Comparison of ENCODE assay signal across 9 cellular contexts in genomic region chr7:6728893-6729491, GRCh38. TPM values are rescaled to one million over a fixed set of nuclear protein-coding genes. Genes with fewer than 3 reads are reported as not detected.
DNase-seq lines count a peak whose midpoint lies in the region; ATAC-seq, FAIRE-seq and TF ChIP-seq lines count a peak whose summit lies in the region.
"Not testable (repeated sequence)": the region's sequence is repeated elsewhere in the genome, so short reads cannot be mapped to it uniquely, and the experiment has no call there.
"Had no signal": no experiment of that assay in that cellular context is flagged by ENCODE, and none has a peak within 500 bp of the region (broad histone marks: within the 10 kb centered on the region; RNA-seq: fewer than 3 reads in every experiment).

No MANE protein-coding gene starts in this region.

- peaks cover 15% of the 10 kb centered on the region for H3K4me1 ChIP-seq in CD4-positive, CD25-positive, alpha-beta regulatory T cell (ENCODE audit: control insufficient read depth, insufficient read depth, low read length, poor library complexity, severe bottlenecking)
- not testable (repeated sequence) for H3K4me1 ChIP-seq in astrocyte (ENCODE audit: insufficient read depth, low read length); neuron (ENCODE audit: insufficient read depth, low read length)

- H2AFZ ChIP-seq in astrocyte (ENCODE audit: low read depth, low read length) (peak overlapping the region; percentile 90), neuron (ENCODE audit: low read depth, low read length) (peak overlapping the region; percentile 66)

- H3K27me3 Mint-ChIP-seq in CD4-positive, CD25-positive, alpha-beta regulatory T cell; astrocyte (ENCODE audit: low read depth, unreplicated experiment): not testable (repeated sequence)

- H3K27me3 ChIP-seq in CD4-positive, CD25-positive, alpha-beta regulatory T cell (ENCODE audit: control insufficient read depth, insufficient read depth, low read length); WERI-Rb-1 (ENCODE audit: insufficient read depth, low read depth, severe bottlenecking); astrocyte (ENCODE audit: insufficient read depth, low read length); kidney epithelial cell (ENCODE audit: control insufficient read depth, insufficient read depth, low read length); neuron (ENCODE audit: insufficient read depth, low read length): not testable (repeated sequence)

- H3K9ac ChIP-seq in astrocyte (ENCODE audit: low read length) = peak overlapping the region; percentile 93

- H3K36me3 Mint-ChIP-seq in CD4-positive, CD25-positive, alpha-beta regulatory T cell = peaks cover 15% of the 10 kb centered on the region
- peaks cover 11% of the 10 kb centered on the region for H3K36me3 Mint-ChIP-seq in astrocyte (ENCODE audit: low read depth, unreplicated experiment)

- not testable (repeated sequence) for ATAC-seq in CD4-positive, CD25-positive, alpha-beta regulatory T cell (ENCODE audit: low read depth in 2 of 2)

- peak overlapping the region; percentile 97 for H3K4me2 ChIP-seq in astrocyte (ENCODE audit: low read length)

- not testable (repeated sequence) for H3K36me3 ChIP-seq in CD4-positive, CD25-positive, alpha-beta regulatory T cell (ENCODE audit: control insufficient read depth, insufficient read depth, low read length); WERI-Rb-1; astrocyte (ENCODE audit: insufficient read depth, low read length); kidney epithelial cell (ENCODE audit: control insufficient read depth, insufficient read depth, low read length)
- peaks cover 12% of the 10 kb centered on the region for H3K36me3 ChIP-seq in neuron (ENCODE audit: insufficient read depth, low read length)

- H3K4me3 Mint-ChIP-seq in CD4-positive, CD25-positive, alpha-beta regulatory T cell = peak overlapping the region; percentile 94 to 99 (median 94)
- peak overlapping the region; percentile 96 for H3K4me3 Mint-ChIP-seq in astrocyte (ENCODE audit: unreplicated experiment)

- H3K9me3 Mint-ChIP-seq in CD4-positive, CD25-positive, alpha-beta regulatory T cell; astrocyte (ENCODE audit: unreplicated experiment): not testable (repeated sequence)

- not testable (repeated sequence) for H4K20me1 ChIP-seq in astrocyte (ENCODE audit: insufficient read depth, low read length)

- peak overlapping the region; percentile 71 to 95 (median 93) for H3K27ac Mint-ChIP-seq in CD4-positive, CD25-positive, alpha-beta regulatory T cell
- peak overlapping the region; percentile 95 for H3K27ac Mint-ChIP-seq in astrocyte (ENCODE audit: unreplicated experiment)

- H3K4me1 Mint-ChIP-seq in CD4-positive, CD25-positive, alpha-beta regulatory T cell = peaks cover 9 to 38% (median 23%) of the 10 kb centered on the region in 4 donors
- peaks cover 12% of the 10 kb centered on the region for H3K4me1 Mint-ChIP-seq in astrocyte (ENCODE audit: low read depth, unreplicated experiment)

- peak overlapping the region; percentile 78 for H3K27ac ChIP-seq in CD4-positive, CD25-positive, alpha-beta regulatory T cell (ENCODE audit: insufficient read depth, low read length, poor library complexity, severe bottlenecking)
- H3K27ac ChIP-seq in WERI-Rb-1 = peak overlapping the region; percentile 7; the same call in 1 of the 2 replicates
- H3K27ac ChIP-seq in astrocyte (ENCODE audit: low read depth, low read length) = peak overlapping the region; percentile 89
- H3K27ac ChIP-seq in substantia nigra (ENCODE audit: low read depth, low read length, poor library complexity, severe bottlenecking) = peak overlapping the region; percentile 81

- TF ChIP-seq CTCF in WERI-Rb-1 (IDR thresholded peaks at IDR 0.05; ENCODE audit: low read depth, low read length); astrocyte (IDR thresholded peaks at IDR 0.05; ENCODE audit: insufficient read depth, low read depth, low read length); epithelial cell of proximal tubule (conservative IDR thresholded peaks at IDR 0.05; ENCODE audit: low read depth, low read length); kidney epithelial cell (IDR thresholded peaks at IDR 0.05; ENCODE audit: insufficient read depth, low read length, poor library complexity, severe bottlenecking): not testable (repeated sequence)

- not testable (repeated sequence) for DNase-seq in CD4-positive, CD25-positive, alpha-beta regulatory T cell; Jurkat, Clone E6-1 (ENCODE audit: low read depth, low spot score); WERI-Rb-1; astrocyte (ENCODE audit: low read depth); epithelial cell of proximal tubule (ENCODE audit: low read depth); kidney epithelial cell (ENCODE audit: low read depth); substantia nigra (lab: John Stamatoyannopoulos, UW)

- not testable (repeated sequence) for H3K9me3 ChIP-seq in CD4-positive, CD25-positive, alpha-beta regulatory T cell (ENCODE audit: control insufficient read depth in 2 of 2, low read length in 2 of 2); WERI-Rb-1 (ENCODE audit: severe bottlenecking); astrocyte (ENCODE audit: insufficient read depth, low read depth, low read length); neuron (ENCODE audit: low read length)

- H3K79me2 ChIP-seq in astrocyte (ENCODE audit: insufficient read depth, low read length) = peaks cover 29% of the 10 kb centered on the region

- FAIRE-seq in astrocyte (lab: Jason Lieb, UNC) = not testable (repeated sequence)

- peak overlapping the region; percentile 57 for H3K4me3 ChIP-seq in CD4-positive, CD25-positive, alpha-beta regulatory T cell (ENCODE audit: low read depth, low read length)
- H3K4me3 ChIP-seq in Jurkat, Clone E6-1 (ENCODE audit: low read length) = peak overlapping the region; percentile 84
- peak overlapping the region; percentile 85 for H3K4me3 ChIP-seq in WERI-Rb-1 (ENCODE audit: low read depth, low read length)
- H3K4me3 ChIP-seq in astrocyte (ENCODE audit: insufficient read depth, low read depth, low read length) = peak overlapping the region; percentile 76
- H3K4me3 ChIP-seq in epithelial cell of proximal tubule (ENCODE audit: low read depth, low read length) = peak overlapping the region; percentile 93
- peak overlapping the region; percentile 58 for H3K4me3 ChIP-seq in kidney epithelial cell (ENCODE audit: low read depth, low read length)
- H3K4me3 ChIP-seq in neuron (ENCODE audit: low read length) = peak overlapping the region; percentile 81

RNA-seq across cellular contexts. Expression of gene ZNF12, which starts 22.2 kb away (rescaled TPM):
- 27.0 TPM for total RNA-seq in CD4-positive, CD25-positive, alpha-beta regulatory T cell
- 10 to 100 TPM; 17.8 to 27.6 (median 23.2) TPM for polyA plus RNA-seq in CD4-positive, CD25-positive, alpha-beta regulatory T cell
- 13.2 TPM for polyA plus RNA-seq in Jurkat, Clone E6-1 (2012; ENCODE audit: insufficient read depth, insufficient read length)
- 19.0 and 21.1 TPM in 2 replicates for total RNA-seq in astrocyte
- 8.0 and 12.5 TPM in 2 replicates for total RNA-seq in epithelial cell of proximal tubule
- total RNA-seq in kidney epithelial cell = 16.1 and 18.5 TPM in 2 replicates

RNA-seq across cellular contexts. Expression of gene RSPH10B2, which starts 24.9 kb away (rescaled TPM):
- 0.39 TPM for total RNA-seq in CD4-positive, CD25-positive, alpha-beta regulatory T cell
- polyA plus RNA-seq in CD4-positive, CD25-positive, alpha-beta regulatory T cell = not detected
- polyA plus RNA-seq in Jurkat, Clone E6-1 (2012; ENCODE audit: insufficient read depth, insufficient read length) = not detected
- 0.29 and 0.59 TPM in 2 replicates for total RNA-seq in astrocyte
- total RNA-seq in epithelial cell of proximal tubule = 0.07 and 0.23 TPM in 2 replicates
- total RNA-seq in kidney epithelial cell = 0.96 TPM in 1 of 2 replicates, not detected in the other
- total RNA-seq: left cardiac atrium had no signal

Comparison
In these comparisons a context has a peak if more than half of its experiments do, and no peak if none do; other contexts are left out.
1. H3K27ac ChIP-seq: peak in every context shown above with its lines; median percentile 89 in astrocyte; 81 in substantia nigra; 78 in CD4-positive, CD25-positive, alpha-beta regulatory T cell; 7 in WERI-Rb-1.